8 cellular contexts compared by ENCODE assay signal in genomic region chr2:32772623-32773221, GRCh38.
DNase-seq lines count a peak whose midpoint lies in the region; ATAC-seq, FAIRE-seq and TF ChIP-seq lines count a peak whose summit lies in the region.

No MANE protein-coding gene starts in this region.

- 0 out of 2 replicates have a peak overlapping the region, but pooled peaks have one; percentile 57 for H4K5ac ChIP-seq in IMR-90 (ENCODE audit: low read depth, low read length)

- H4K20me1 ChIP-seq in IMR-90 (ENCODE audit: insufficient read depth, low read length), result no peaks in the 10 kb centered on the region

- BruUV-seq in IMR-90 (replicated peaks; lab: Mats Ljungman, UMichigan), result no TSS peak

- intact Hi-C loops in IMR-90 (cut with micrococcal nuclease), result loop anchor here (1.0 to 5.0 kb wide), 7 partner anchors 90 to 810 kb away; partner anchors contain the start of gene LTBP1
- intact Hi-C loops in pancreas (cut with DNase I), result no loop called here

- H3K79me1 ChIP-seq in IMR-90 (ENCODE audit: low read depth in 1 of 2, low read length in 2 of 2), result peaks cover 0 to 10% of the 10 kb centered on the region in 2 experiments; a peak in 3 of 4 replicates

- H3K9me1 ChIP-seq in IMR-90 (ENCODE audit: insufficient read depth, low read length), result 0 out of 2 replicates have a peak, but pooled peaks cover 4% of the 10 kb centered on the region

- TF ChIP-seq POLR2A in IMR-90 (IDR thresholded peaks at IDR 0.05; ENCODE audit: low read depth, low read length), result no peak

- peak; percentile 76 for DNase-seq in IMR-90
- DNase-seq in SK-N-DZ (ENCODE audit: low spot score), result peak; percentile 41
- peak in 1 of 2 donors; percentile 26 for DNase-seq in foreskin keratinocyte
- no peak for DNase-seq in pancreas
- no peak for DNase-seq in stimulated activated naive CD4-positive, alpha-beta T cell treated with Interleukin-2 at 50 U/mL for 16 hours (lab: John Stamatoyannopoulos, UW)

- no peak overlapping the region for H2AFZ ChIP-seq in IMR-90 (replicated peaks; ENCODE audit: low read length, poor library complexity)

- FAIRE-seq in G401.6 (lab: Jason Lieb, UNC) (peak; percentile 92), pancreas (lab: Jason Lieb, UNC) (peak; percentile 57)

- H3K56ac ChIP-seq in IMR-90 (ENCODE audit: extremely low read depth, insufficient read depth, low read length), result no peak overlapping the region; the same call in 1 of the 2 replicates

- H2AK9ac ChIP-seq in IMR-90 (replicated peaks; ENCODE audit: low read depth, low read length, poor library complexity), result no peak overlapping the region

- no peak overlapping the region for H3K4me2 ChIP-seq in IMR-90 (ENCODE audit: low read depth, low read length)

- peak overlapping the region; percentile 18 to 63; a peak in 2 of 4 replicates for H4K8ac ChIP-seq in IMR-90 (ENCODE audit: low read depth in 2 of 2, low read length in 2 of 2)

- in situ Hi-C loops in IMR-90 (cut with MboI; ENCODE audit: low sequenced_read_pairs), result loop anchor here (5.0 kb wide), 2 partner anchors 175 to 260 kb away; partner anchors contain the start of gene LTBP1

- H4K91ac ChIP-seq in IMR-90 (ENCODE audit: insufficient read depth, low read depth, low read length), result peak overlapping the region; percentile 81

- POLR2A ChIA-PET in IMR-90 (lab: Charles Lee; ENCODE audit: unreplicated experiment), result no interaction called here

- peak; percentile 95 for TF ChIP-seq RAD21 in IMR-90 (IDR thresholded peaks at IDR 0.05; ENCODE audit: low read length)

- H3K9me3 ChIP-seq in IMR-90 (ENCODE audit: control insufficient read depth, insufficient read depth, low read length) (no peaks in the 10 kb centered on the region), pancreas (no peaks in the 10 kb centered on the region)

- H3K4me1 ChIP-seq in IMR-90 (ENCODE audit: control insufficient read depth, insufficient read depth, low read length), result peaks cover 7% of the 10 kb centered on the region; the same call in 1 of the 2 replicates
- H3K4me1 ChIP-seq in foreskin keratinocyte, result no peaks in the 10 kb centered on the region
- no peaks in the 10 kb centered on the region for H3K4me1 ChIP-seq in pancreas

- no peaks in the 10 kb centered on the region for H3K36me3 ChIP-seq in IMR-90 (ENCODE audit: control insufficient read depth, insufficient read depth, low read length)
- H3K36me3 ChIP-seq in pancreas, result no peaks in the 10 kb centered on the region

- WGBS in IMR-90 (ENCODE audit: extremely low coverage in 2 of 2, insufficient read length in 1 of 2), 2 experiments, result 43% methylated on average over 2 of the region's 4 CpGs; no CpG with 5 or more reads in 1 of the 2 experiments
- 66 to 67% methylated on average over 4 of the region's 4 CpGs for WGBS in pancreas, 2 donors

- TF ChIP-seq CTCF in IMR-90 (conservative IDR thresholded peaks at IDR 0.05; ENCODE audit: low read depth, low read length), result peak; percentile 85
- peak; percentile 81 for TF ChIP-seq CTCF in foreskin keratinocyte (conservative IDR thresholded peaks at IDR 0.05)
- peak in 2 of 4 donors; percentile 28 to 62 for TF ChIP-seq CTCF in pancreas (IDR thresholded peaks at IDR 0.05)

- H2AK5ac ChIP-seq in IMR-90 (ENCODE audit: low read depth, low read length), result peak overlapping the region; percentile 84; the same call in 1 of the 2 replicates

- peak overlapping the region; percentile 45 for H2BK5ac ChIP-seq in IMR-90 (ENCODE audit: low read depth, low read length, poor library complexity, severe bottlenecking)

- H2BK15ac ChIP-seq in IMR-90 (ENCODE audit: low read depth, low read length), result peak overlapping the region; percentile 72; the same call in 2 of the 3 replicates

- H3K27ac ChIP-seq in IMR-90 (ENCODE audit: insufficient read depth, low read length), result no peak overlapping the region
- no peak overlapping the region for H3K27ac ChIP-seq in foreskin keratinocyte
- H3K27ac ChIP-seq in pancreas, result no peak overlapping the region

- peak overlapping the region; percentile 84 for H3K14ac ChIP-seq in IMR-90 (replicated peaks; ENCODE audit: low read depth, low read length)

- CTCF ChIA-PET in IMR-90 (lab: Yijun Ruan, JAX), result interaction anchor here (0.6 to 1.3 kb wide), 3 partner anchors 260 to 711 kb away, joined by 3 to 5 read pairs (median 3); no protein-coding TSS in a partner anchor

- H3K27me3 ChIP-seq in IMR-90 (ENCODE audit: control insufficient read depth, insufficient read depth, low read length) (no peaks in the 10 kb centered on the region), foreskin keratinocyte (no peaks in the 10 kb centered on the region), pancreas (no peaks in the 10 kb centered on the region)

- peak overlapping the region; percentile 91 for H3K4ac ChIP-seq in IMR-90 (ENCODE audit: low read depth, low read length)

- H3K4me3 ChIP-seq in IMR-90 (ENCODE audit: insufficient read depth, low read depth, low read length) (no peak overlapping the region), pancreas (no peak overlapping the region)

- ATAC-seq in IMR-90 (ENCODE audit: low read depth), result peak; percentile 95
- peak; percentile 66 for ATAC-seq in foreskin keratinocyte
- ATAC-seq in pancreas, result peak in 3 of 4 donors; percentile 42 to 74 (median 64)
- no peak for ATAC-seq in GM19035 (IDR thresholded peaks at IDR 0.05; ENCODE audit: unreplicated experiment)
- ATAC-seq in GM19328 (IDR thresholded peaks at IDR 0.05; ENCODE audit: unreplicated experiment), result no peak

- dilution Hi-C loops in IMR-90 (cut with HindIII; ENCODE audit: low sequenced_read_pairs, unreplicated experiment), result no loop called here

- H3K23ac ChIP-seq in IMR-90 (ENCODE audit: low read depth, low read length), result peak overlapping the region; percentile 40; the same call in 1 of the 2 replicates

- peak overlapping the region; percentile 90 for H2BK20ac ChIP-seq in IMR-90 (ENCODE audit: low read depth, low read length)

- 0 out of 2 replicates have a peak overlapping the region, but pooled peaks have one; percentile 39 for H3K18ac ChIP-seq in IMR-90 (ENCODE audit: low read depth, low read length)

- H3K9ac ChIP-seq in IMR-90 (ENCODE audit: low read depth, low read length), result no peak overlapping the region

- H2BK120ac ChIP-seq in IMR-90 (ENCODE audit: low read depth, low read length), result peak overlapping the region; percentile 90

TF ChIP-seq in IMR-90, 13 proteins besides CTCF, POLR2A, EP300 and RAD21:
- no peak for TF ChIP-seq CEBPB (IDR thresholded peaks at IDR 0.05; ENCODE audit: low read depth, low read length)
- TF ChIP-seq USF2 (IDR thresholded peaks at IDR 0.05; ENCODE audit: low read depth, low read length), result no peak
- TF ChIP-seq SMC3 (IDR thresholded peaks at IDR 0.05; ENCODE audit: low read depth, low read length), result peak; percentile 94
- no peak; the same call in 1 of the 2 replicates for TF ChIP-seq CHD1 (IDR thresholded peaks at IDR 0.05; ENCODE audit: low read depth, low read length)

Comparison
In these comparisons a context has a peak if more than half of its experiments do, and no peak if none do; other contexts are left out.
1. ATAC-seq: peak in IMR-90 (single experiment), foreskin keratinocyte (single experiment) and pancreas (3 of 4); none in GM19035 (single experiment) and GM19328 (single experiment).
2. DNase-seq: peak in IMR-90 (single experiment) and SK-N-DZ (single experiment); none in pancreas (0 of 6) and stimulated activated naive CD4-positive, alpha-beta T cell treated with Interleukin-2 at 50 U/mL for 16 hours (single experiment).